Comparison of ENCODE assay signal across 17 cellular contexts in genomic region chr6:47112311-47112710, GRCh38.
"Had no signal": no experiment of that assay in that cellular context is flagged by ENCODE, and none has a peak within 500 bp of the region (broad histone marks: within the 10 kb centered on the region; RNA-seq: fewer than 3 reads in every experiment).

No MANE protein-coding gene starts in this region.

- H3K9me3 ChIP-seq: body of pancreas, tibial nerve, uterus had no signal

- H3K27ac ChIP-seq: tibial nerve, uterus had no signal

- DNase-seq: activated CD4-positive, alpha-beta memory T cell treated with anti-CD3 and anti-CD28 coated beads for 36 hours; activated CD4-positive, alpha-beta T cell treated with anti-CD3 and anti-CD28 coated beads for 36 hours; activated naive CD4-positive, alpha-beta T cell; activated naive CD8-positive, alpha-beta T cell treated with anti-CD3 and anti-CD28 coated beads for 36 hours; amniotic stem cell; foreskin melanocyte; glutamatergic neuron; hippocampal formation; occipital lobe; posterior cingulate gyrus; retina; uterus had no signal

- H3K4me3 ChIP-seq: body of pancreas, lung, tibial nerve, uterus had no signal

- H3K36me3 ChIP-seq: tibial nerve, uterus had no signal

- FAIRE-seq: colon, TTC549 had no signal

- H3K4me1 ChIP-seq: uterus had no signal

- H3K27me3 ChIP-seq: body of pancreas, tibial nerve, uterus had no signal

- ATAC-seq: activated CD4-positive, alpha-beta T cell treated with anti-CD3 and anti-CD28 coated beads for 36 hours had no signal
